Comparison of ENCODE assay signal across 18 cellular contexts in the genomic region with DNA sequence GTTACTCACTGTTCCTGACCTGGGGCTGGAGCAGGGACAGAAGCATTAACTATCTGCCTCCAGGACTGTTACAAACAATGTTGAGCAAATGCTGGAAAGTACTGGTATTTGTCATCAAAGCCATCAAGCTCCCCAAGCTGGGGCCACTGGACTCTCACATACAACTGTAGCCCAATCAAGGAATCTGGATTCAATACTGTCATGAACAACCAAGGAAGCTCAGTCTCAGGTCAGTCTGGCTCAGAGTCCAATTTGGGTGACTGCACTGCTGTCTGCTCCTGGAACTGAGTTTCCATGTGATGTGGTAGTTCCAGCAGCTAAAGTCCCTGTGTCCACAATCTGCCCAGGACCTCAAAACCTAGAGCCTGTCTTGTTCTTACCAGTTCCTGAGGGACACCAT. TPM values are rescaled to one million over a fixed set of nuclear protein-coding genes. Genes with fewer than 3 reads are reported as not detected.
DNase-seq lines count a peak whose midpoint lies in the region; ATAC-seq, FAIRE-seq and TF ChIP-seq lines count a peak whose summit lies in the region.
"Had no signal": no experiment of that assay in that cellular context is flagged by ENCODE, and none has a peak within 500 bp of the region (broad histone marks: within the 10 kb centered on the region; RNA-seq: fewer than 3 reads in every experiment).

No MANE protein-coding gene starts in this region.

- TF ChIP-seq RAD21 in HepG2 (CRISPR knock-in tag; IDR thresholded peaks at IDR 0.05): no peak

- no peak for TF ChIP-seq EP300 in HepG2 (IDR thresholded peaks at IDR 0.05; ENCODE audit: low read depth in 2 of 2, low read length in 2 of 2)
- no peak for TF ChIP-seq EP300 in HepG2 (CRISPR knock-in tag; IDR thresholded peaks at IDR 0.05; ENCODE audit: borderline replicate concordance)

- no peak for FAIRE-seq in HepG2 (lab: Jason Lieb, UNC)
- FAIRE-seq: A549, D721Med had no signal

- H3K27me3 ChIP-seq in HepG2 (ENCODE audit: control insufficient read depth in 1 of 2, insufficient read depth in 2 of 2, low read length in 2 of 2) (no peaks in the 10 kb centered on the region), right lobe of liver (no peaks in the 10 kb centered on the region)
- H3K27me3 ChIP-seq: BE2C had no signal

- CTCF ChIA-PET in HepG2 (lab: Yijun Ruan, JAX; ENCODE audit: low intra/inter-chr PET ratio, low total read pairs): no interaction called here

- H3K4me1 ChIP-seq in HepG2 (ENCODE audit: insufficient read depth, low read length) (peaks cover 16% of the 10 kb centered on the region), right lobe of liver (no peaks in the 10 kb centered on the region)
- H3K4me1 ChIP-seq: BE2C had no signal

- TF ChIP-seq POLR2A in HepG2 (IDR thresholded peaks at IDR 0.05; ENCODE audit: insufficient read depth in 1 of 2, low read depth in 2 of 2, low read length in 2 of 2) (no peak), right lobe of liver (IDR thresholded peaks at IDR 0.05) (no peak)

- no peak overlapping the region for H3K4me2 ChIP-seq in HepG2 (ENCODE audit: low read depth, low read length)
- H3K4me2 ChIP-seq: A549 had no signal

- no peaks in the 10 kb centered on the region for H4K20me1 ChIP-seq in HepG2 (ENCODE audit: insufficient read depth, low read length)

- in situ Hi-C loops in HepG2 (cut with HindIII; ENCODE audit: extremely low pct_ligation_motif_present, low pct_unique_long_range_greater_than_20kb): no loop called here

- H2AFZ ChIP-seq in HepG2 (ENCODE audit: low read length): no peak overlapping the region

- no peaks in the 10 kb centered on the region for H3K79me2 ChIP-seq in HepG2 (ENCODE audit: insufficient read depth, low read length)

- POLR2A ChIA-PET in HepG2 (lab: Yijun Ruan, JAX): interaction anchor here (1.1 kb wide), 1 partner anchor 75 kb away, joined by 4 read pairs; the partner anchor contains the start of gene SAT1

- peak; percentile 16 for DNase-seq in HepG2 (ENCODE audit: low spot score)
- DNase-seq in right lobe of liver: no peak
- DNase-seq in M059J (ENCODE audit: low read depth): peak; percentile 2
- peak; percentile 34 for DNase-seq in fibroblast of villous mesenchyme (ENCODE audit: low read depth)
- peak; percentile 3 for DNase-seq in renal cortical epithelial cell (ENCODE audit: low read depth)
- no peak for DNase-seq in activated CD4-positive, alpha-beta T cell treated with anti-CD3 and anti-CD28 coated beads, Interleukin-2, amount 50 U/mL, for 1 hour
- no peak for DNase-seq in activated CD4-positive, CD25-positive, alpha-beta regulatory T cell treated with anti-CD3 and anti-CD28 coated beads, Interleukin-2, amount 50 U/mL, for 72 hours
- DNase-seq in EL: no peak
- DNase-seq: BE2C; CD4-positive, alpha-beta memory T cell; DMS153; DMS79 treated with DMSO at 0.1 percent for 48 hours; GF-D8; H7 had no signal

- no peaks in the 10 kb centered on the region for H3K9me3 ChIP-seq in HepG2 (ENCODE audit: low read length)
- H3K9me3 ChIP-seq in right lobe of liver: no peaks in the 10 kb centered on the region
- H3K9me3 ChIP-seq: A549, BE2C had no signal

- ATAC-seq in HepG2 (peak; percentile 77), right lobe of liver (no peak)
- ATAC-seq: A549 had no signal

- no TSS peak for BruUV-seq in HepG2 (replicated peaks; lab: Mats Ljungman, UMichigan)

- no peak overlapping the region for H3K4me3 ChIP-seq in HepG2 (replicated peaks in 1 of 3; ENCODE audit: insufficient read depth in 1 of 3, low read depth in 2 of 3, low read length in 3 of 3)
- H3K4me3 ChIP-seq in right lobe of liver: no peak overlapping the region
- no peak overlapping the region for H3K4me3 ChIP-seq in fibroblast of villous mesenchyme (ENCODE audit: low read depth, low read length)
- H3K4me3 ChIP-seq: A549 had no signal

- H3K27ac ChIP-seq in HepG2 (ENCODE audit: extremely low read length, insufficient read depth, low read length) (no peak overlapping the region), right lobe of liver (no peak overlapping the region)
- H3K27ac ChIP-seq: A549, C4-2B had no signal

- TF ChIP-seq CTCF in HepG2 (CRISPR knock-in tag; IDR thresholded peaks at IDR 0.05): no peak
- TF ChIP-seq CTCF in right lobe of liver (IDR thresholded peaks at IDR 0.05): no peak
- TF ChIP-seq CTCF in fibroblast of villous mesenchyme (IDR thresholded peaks at IDR 0.05; ENCODE audit: insufficient read depth, low read depth, low read length): no peak

- intact Hi-C loops in HepG2 (cut with micrococcal nuclease; ENCODE audit: unreplicated experiment) (no loop called here), right lobe of liver (cut with DNase I) (no loop called here)

- H3K36me3 ChIP-seq in HepG2 (replicated peaks in 1 of 2; ENCODE audit: control insufficient read depth in 1 of 2, insufficient read depth in 2 of 2, low read length in 2 of 2) (no peaks in the 10 kb centered on the region), right lobe of liver (no peaks in the 10 kb centered on the region)
- H3K36me3 ChIP-seq: BE2C had no signal

- no peak overlapping the region for H3K9ac ChIP-seq in HepG2 (ENCODE audit: insufficient read depth, low read depth, low read length)

TF ChIP-seq in HepG2, 621 proteins besides CTCF, POLR2A, EP300 and RAD21 (continues in another document):
- TF ChIP-seq NR2C2 (CRISPR knock-in tag; IDR thresholded peaks at IDR 0.05; ENCODE audit: borderline replicate concordance) (no peak), RFX5 (IDR thresholded peaks at IDR 0.05; ENCODE audit: low read depth, low read length) (peak; percentile 83)
- TF ChIP-seq, protein P1, sequence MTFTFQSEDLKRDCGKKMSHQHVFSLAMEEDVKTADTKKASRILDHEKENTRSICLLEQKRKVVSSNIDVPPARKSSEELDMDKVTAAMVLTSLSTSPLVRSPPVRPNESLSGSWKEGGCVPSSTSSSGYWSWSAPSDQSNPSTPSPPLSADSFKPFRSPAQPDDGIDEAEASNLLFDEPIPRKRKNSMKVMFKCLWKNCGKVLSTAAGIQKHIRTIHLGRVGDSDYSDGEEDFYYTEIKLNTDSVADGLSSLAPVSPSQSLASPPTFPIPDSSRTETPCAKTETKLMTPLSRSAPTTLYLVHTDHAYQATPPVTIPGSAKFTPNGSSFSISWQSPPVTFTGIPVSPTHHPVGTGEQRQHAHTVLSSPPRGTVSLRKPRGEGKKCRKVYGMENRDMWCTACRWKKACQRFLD (CRISPR knock-in tag; IDR thresholded peaks at IDR 0.05; ENCODE audit: borderline replicate concordance): no peak

RNA-seq across cellular contexts. Expression of gene APOO, which starts 50.3 kb away (rescaled TPM):
- total RNA-seq in HepG2 (2016; rRNA removed; fragmentation: Illumina TruSeq; extraction: Trizol): 22.1 and 27.8 TPM in 2 replicates
- 6.1 and 11.7 TPM in 2 replicates for total RNA-seq in HepG2 (2016; cell fraction: cytosol; rRNA removed; fragmentation: Illumina TruSeq; extraction: Trizol; ENCODE audit: low read depth)
- 18.2 and 21.4 TPM in 2 replicates for total RNA-seq in HepG2 (2016; cell fraction: insoluble cytoplasmic fraction; rRNA removed; fragmentation: Illumina TruSeq; extraction: Trizol)
- 11.4 and 12.0 TPM in 2 replicates for total RNA-seq in HepG2 (2016; cell fraction: membrane; rRNA removed; fragmentation: Illumina TruSeq; extraction: Trizol)
- 11.2 and 13.5 TPM in 2 replicates for total RNA-seq in HepG2 (2016; cell fraction: nucleus; rRNA removed; fragmentation: Illumina TruSeq; extraction: Trizol)
- polyA plus RNA-seq in HepG2 (2011; rRNA removed): 9.7 and 9.9 TPM in 2 replicates
- 6.1 and 8.9 TPM in 2 replicates for polyA plus RNA-seq in HepG2 (2011; cell fraction: cytosol; rRNA removed)
- polyA plus RNA-seq in HepG2 (2011; cell fraction: nucleus; rRNA removed): 1.6 and 2.5 TPM in 2 replicates
- 9.8 and 14.9 TPM in 2 replicates for polyA plus RNA-seq in HepG2 (2012)
- polyA plus RNA-seq in HepG2 (2016; cell fraction: cytosol; fragmentation: Illumina TruSeq; extraction: Trizol; ENCODE audit: low read depth): 5.3 and 7.4 TPM in 2 replicates
- 23.0 and 23.5 TPM in 2 replicates for polyA plus RNA-seq in HepG2 (2016; cell fraction: insoluble cytoplasmic fraction; fragmentation: Illumina TruSeq; extraction: Trizol; ENCODE audit: low read depth)
- polyA plus RNA-seq in HepG2 (2016; cell fraction: membrane; fragmentation: Illumina TruSeq; extraction: Trizol; ENCODE audit: low read depth): 8.0 and 10.7 TPM in 2 replicates
- polyA plus RNA-seq in HepG2 (2016; cell fraction: nucleus; fragmentation: Illumina TruSeq; extraction: Trizol; ENCODE audit: insufficient read depth, low read depth): 14.6 and 17.4 TPM in 2 replicates
- polyA minus RNA-seq in HepG2 (2011; rRNA and poly(A)+ RNA removed; ENCODE audit: low replicate concordance): 1.3 and 10.9 TPM in 2 replicates
- 2.9 and 3.3 TPM in 2 replicates for polyA minus RNA-seq in HepG2 (2011; cell fraction: cytosol; rRNA and poly(A)+ RNA removed)
- 2.1 and 3.2 TPM in 2 replicates for polyA minus RNA-seq in HepG2 (2011; cell fraction: nucleus; rRNA and poly(A)+ RNA removed)
- total RNA-seq in right lobe of liver: 10 to 100 TPM in 5 of 6 experiments, 1 to 10 TPM in 1; 9.8 to 17.3 (median 12.2) TPM
- 69.9 and 72.4 TPM in 2 replicates for total RNA-seq in M059J (2014; rRNA removed; shearing (Covaris generic))
- 7.4 and 13.0 TPM in 2 replicates for total RNA-seq in fibroblast of villous mesenchyme
- total RNA-seq in renal cortical epithelial cell: 16.1 and 16.3 TPM in 2 replicates

RNA-seq across cellular contexts. Expression of gene CXorf58, which starts 50.4 kb away (rescaled TPM):
- total RNA-seq in HepG2 (2016; rRNA removed; fragmentation: Illumina TruSeq; extraction: Trizol) (not detected in 2 replicates), right lobe of liver (not detected), fibroblast of villous mesenchyme (not detected in 2 replicates), renal cortical epithelial cell (not detected in 2 replicates)
- total RNA-seq in HepG2 (2016; cell fraction: cytosol; rRNA removed; fragmentation: Illumina TruSeq; extraction: Trizol; ENCODE audit: low read depth): not detected in 2 replicates
- total RNA-seq in HepG2 (2016; cell fraction: insoluble cytoplasmic fraction; rRNA removed; fragmentation: Illumina TruSeq; extraction: Trizol): not detected in 2 replicates
- total RNA-seq in HepG2 (2016; cell fraction: membrane; rRNA removed; fragmentation: Illumina TruSeq; extraction: Trizol): not detected in 2 replicates
- total RNA-seq in HepG2 (2016; cell fraction: nucleus; rRNA removed; fragmentation: Illumina TruSeq; extraction: Trizol): not detected in 2 replicates
- polyA plus RNA-seq in HepG2 (2011; rRNA removed): not detected in 2 replicates
- polyA plus RNA-seq in HepG2 (2011; cell fraction: cytosol; rRNA removed): not detected in 2 replicates
- not detected in 2 replicates for polyA plus RNA-seq in HepG2 (2011; cell fraction: nucleus; rRNA removed)
- not detected in 2 replicates for polyA plus RNA-seq in HepG2 (2012)
- polyA plus RNA-seq in HepG2 (2016; cell fraction: cytosol; fragmentation: Illumina TruSeq; extraction: Trizol; ENCODE audit: low read depth): not detected in 2 replicates
- not detected in 2 replicates for polyA plus RNA-seq in HepG2 (2016; cell fraction: insoluble cytoplasmic fraction; fragmentation: Illumina TruSeq; extraction: Trizol; ENCODE audit: low read depth)
- polyA plus RNA-seq in HepG2 (2016; cell fraction: membrane; fragmentation: Illumina TruSeq; extraction: Trizol; ENCODE audit: low read depth): not detected in 2 replicates
- not detected in 2 replicates for polyA plus RNA-seq in HepG2 (2016; cell fraction: nucleus; fragmentation: Illumina TruSeq; extraction: Trizol; ENCODE audit: insufficient read depth, low read depth)
- not detected in 2 replicates for polyA minus RNA-seq in HepG2 (2011; rRNA and poly(A)+ RNA removed; ENCODE audit: low replicate concordance)
- polyA minus RNA-seq in HepG2 (2011; cell fraction: cytosol; rRNA and poly(A)+ RNA removed): not detected in 2 replicates
- polyA minus RNA-seq in HepG2 (2011; cell fraction: nucleus; rRNA and poly(A)+ RNA removed): not detected in 2 replicates
- total RNA-seq in M059J (2014; rRNA removed; shearing (Covaris generic)): 0.39 TPM in 1 of 2 replicates, not detected in the other
- total RNA-seq: CD4-positive, alpha-beta memory T cell; H7 had no signal
- polyA plus RNA-seq: AG04450 had no signal

Comparison
In these comparisons a context has a peak if more than half of its experiments do, and no peak if none do; other contexts are left out.
1. DNase-seq: peak in HepG2 (single experiment), M059J (single experiment), fibroblast of villous mesenchyme (single experiment) and renal cortical epithelial cell (single experiment); none in right lobe of liver (0 of 3), activated CD4-positive, alpha-beta T cell treated with anti-CD3 and anti-CD28 coated beads, Interleukin-2, amount 50 U/mL, for 1 hour (single experiment), activated CD4-positive, CD25-positive, alpha-beta regulatory T cell treated with anti-CD3 and anti-CD28 coated beads, Interleukin-2, amount 50 U/mL, for 72 hours (single experiment) and EL (single experiment).